Comparison of ENCODE assay signal across 2 cellular contexts in genomic region chr20:51715028-51715872, GRCh38.
TF ChIP-seq lines count a peak whose summit lies in the region.

No MANE protein-coding gene starts in this region.

TF ChIP-seq in IMR-90, 13 proteins besides CTCF, POLR2A, EP300 and RAD21:
- no peak for TF ChIP-seq CEBPB (IDR thresholded peaks at IDR 0.05; ENCODE audit: low read depth, low read length)
- TF ChIP-seq RCOR1 (IDR thresholded peaks at IDR 0.05; ENCODE audit: insufficient replicate concordance, low read length) = no peak
- no peak for TF ChIP-seq CHD1 (IDR thresholded peaks at IDR 0.05; ENCODE audit: low read depth, low read length)
- no peak for TF ChIP-seq USF2 (IDR thresholded peaks at IDR 0.05; ENCODE audit: low read depth, low read length)
- TF ChIP-seq SMC3 (IDR thresholded peaks at IDR 0.05; ENCODE audit: low read depth, low read length) = no peak
- no peak for TF ChIP-seq ELK1 (IDR thresholded peaks at IDR 0.05; ENCODE audit: borderline replicate concordance, low read depth, low read length)
- TF ChIP-seq NFE2L2 (IDR thresholded peaks at IDR 0.05; ENCODE audit: low read depth, low read length) = no peak
- TF ChIP-seq FOS (IDR thresholded peaks at IDR 0.05; ENCODE audit: low read depth, low read length) = no peak
- no peak for TF ChIP-seq MAZ (IDR thresholded peaks at IDR 0.05; ENCODE audit: borderline replicate concordance, low read depth, low read length)
- TF ChIP-seq MAFK (IDR thresholded peaks at IDR 0.05; ENCODE audit: low read depth, low read length) = no peak
- no peak for TF ChIP-seq MXI1 (IDR thresholded peaks at IDR 0.05; ENCODE audit: borderline replicate concordance, low read depth, low read length)
- no peak for TF ChIP-seq RFX5 (IDR thresholded peaks at IDR 0.05; ENCODE audit: low read depth, low read length)
- no peak for TF ChIP-seq BHLHE40 (IDR thresholded peaks at IDR 0.05; ENCODE audit: low read depth, low read length)
TF ChIP-seq in IMR-90: peak in this region for 0.

TF ChIP-seq in K562, 482 proteins besides CTCF, POLR2A, EP300 and RAD21:
- peak; percentile 20; the same call in 1 of the 2 replicates for TF ChIP-seq RNF2 (IDR thresholded peaks at IDR 0.05)
- TF ChIP-seq ZNF507 (tag; conservative IDR thresholded peaks at IDR 0.05) = no peak
- no peak for TF ChIP-seq WHSC1 (IDR thresholded peaks at IDR 0.05; ENCODE audit: low read length)
- TF ChIP-seq ZFP36 (IDR thresholded peaks at IDR 0.05; ENCODE audit: low read depth, low read length, partially characterized antibody) = peak; percentile 45
